19 cellular contexts compared by ENCODE assay signal in the genomic region with DNA sequence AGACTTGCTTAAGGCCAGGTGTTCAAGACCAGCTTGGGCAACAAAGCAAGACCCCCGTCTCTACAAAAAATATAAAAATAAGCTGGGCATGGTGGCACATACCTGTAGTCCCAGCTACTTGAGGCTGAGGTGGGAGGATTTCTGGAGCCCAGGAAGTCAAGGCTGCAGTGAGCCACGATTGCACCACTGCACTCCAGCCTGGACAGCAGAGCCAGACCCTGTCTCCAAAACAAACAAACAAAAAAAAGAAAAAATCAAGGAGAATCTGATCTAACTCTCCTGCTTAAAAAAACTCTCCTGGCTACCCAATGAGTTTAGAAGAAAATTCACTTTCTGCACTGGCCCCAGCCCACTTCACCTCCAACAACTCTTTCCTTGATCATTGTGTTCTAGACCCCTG. TPM values are rescaled to one million over a fixed set of nuclear protein-coding genes. Genes with fewer than 3 reads are reported as not detected.
DNase-seq lines count a peak whose midpoint lies in the region; ATAC-seq and TF ChIP-seq lines count a peak whose summit lies in the region.
"Had no signal": no experiment of that assay in that cellular context is flagged by ENCODE, and none has a peak within 500 bp of the region (broad histone marks: within the 10 kb centered on the region; RNA-seq: fewer than 3 reads in every experiment).

No MANE protein-coding gene starts in this region.

- H3K27me3 Mint-ChIP-seq in activated T-cell treated with anti-CD3 and anti-CD28 coated beads, Interleukin-2, amount 50 U/mL, for 4 hours (ENCODE audit: low read depth) = peaks cover 13% of the 10 kb centered on the region

- H3K27ac ChIP-seq in 22Rv1 (peak overlapping the region; percentile 97), RWPE2 (ENCODE audit: poor library complexity, severe bottlenecking) (peak overlapping the region; percentile 62), muscle layer of duodenum (ENCODE audit: low read length) (peak overlapping the region; percentile 63), Karpas-422 (ENCODE audit: low read length) (no peak overlapping the region)
- H3K27ac ChIP-seq: tibial artery, WERI-Rb-1 had no signal

- H3K4me1 Mint-ChIP-seq in activated T-cell treated with anti-CD3 and anti-CD28 coated beads, Interleukin-2, amount 50 U/mL, for 4 hours (ENCODE audit: low read depth) = no peaks in the 10 kb centered on the region
- H3K4me1 Mint-ChIP-seq: activated CD4-positive, alpha-beta T cell treated with anti-CD3 and anti-CD28 coated beads, Interleukin-2, amount 10 ng/mL, durations not matched to agents 7 days and 5 days had no signal

- no peaks in the 10 kb centered on the region for H3K9me3 ChIP-seq in RWPE2 (ENCODE audit: severe bottlenecking)
- H3K9me3 ChIP-seq in muscle layer of duodenum (ENCODE audit: control insufficient read depth in 1 of 2, low read length in 2 of 2) = no peaks in the 10 kb centered on the region
- H3K9me3 ChIP-seq in Karpas-422 (ENCODE audit: low read length) = no peaks in the 10 kb centered on the region
- H3K9me3 ChIP-seq: tibial artery had no signal

- H3K36me3 Mint-ChIP-seq in activated T-cell treated with anti-CD3 and anti-CD28 coated beads, Interleukin-2, amount 50 U/mL, for 4 hours (ENCODE audit: insufficient read depth) = no peaks in the 10 kb centered on the region

- H3K9me3 Mint-ChIP-seq in activated T-cell treated with anti-CD3 and anti-CD28 coated beads, Interleukin-2, amount 50 U/mL, for 4 hours = no peaks in the 10 kb centered on the region
- H3K9me3 Mint-ChIP-seq: activated CD4-positive, alpha-beta T cell treated with anti-CD3 and anti-CD28 coated beads, Interleukin-2, amount 10 ng/mL, durations not matched to agents 7 days and 5 days had no signal

- H3K9me2 ChIP-seq in Karpas-422 (replicated peaks; ENCODE audit: insufficient read depth, low read length) = no peaks in the 10 kb centered on the region

- ATAC-seq in RWPE2 (ENCODE audit: low read depth) = no peak
- ATAC-seq in activated T-cell treated with anti-CD3 and anti-CD28 coated beads, Interleukin-2, amount 50 U/mL, for 4 hours = no peak

- no peak for DNase-seq in RWPE2 (ENCODE audit: low spot score)
- peak; percentile 13 for DNase-seq in fibroblast of the aortic adventitia (ENCODE audit: low read depth)
- no peak for DNase-seq in Karpas-422
- DNase-seq in activated T-cell treated with anti-CD3 and anti-CD28 coated beads, Interleukin-2, amount 50 U/mL, for 4 hours = no peak
- DNase-seq in NCI-H446 (lab: John Stamatoyannopoulos, UW) = no peak
- no peak for DNase-seq in superior temporal gyrus (ENCODE audit: extremely low spot score)
- DNase-seq: activated CD4-positive, alpha-beta T cell treated with anti-CD3 and anti-CD28 coated beads, Interleukin-2, amount 10 ng/mL, durations not matched to agents 7 days and 5 days; activated effector memory CD4-positive, alpha-beta T cell treated with Interleukin-2 at 50 U/mL for 16 hours; NCI-H1092 treated with DMSO at 0.1 percent for 48 hours; stimulated activated CD4-positive, alpha-beta T cell treated with anti-CD3 and anti-CD28 coated beads, Interleukin-2, amount 100 ng/mL, for 48 hours; stimulated activated naive CD4-positive, alpha-beta T cell; tibial artery; WERI-Rb-1 had no signal

- H3K9ac ChIP-seq in Karpas-422 (ENCODE audit: low read length) = no peak overlapping the region

- H3K36me3 ChIP-seq in RWPE2 (ENCODE audit: low read depth) (no peaks in the 10 kb centered on the region), muscle layer of duodenum (ENCODE audit: control insufficient read depth in 1 of 2, insufficient read depth in 2 of 2, low read length in 2 of 2) (no peaks in the 10 kb centered on the region), Karpas-422 (ENCODE audit: insufficient read depth, low read length) (no peaks in the 10 kb centered on the region)
- H3K36me3 ChIP-seq: tibial artery, WERI-Rb-1 had no signal

- H3K27me3 ChIP-seq in RWPE2 (ENCODE audit: insufficient read depth, poor library complexity, severe bottlenecking) (no peaks in the 10 kb centered on the region), muscle layer of duodenum (ENCODE audit: low read depth, low read length) (no peaks in the 10 kb centered on the region), Karpas-422 (ENCODE audit: low read length) (no peaks in the 10 kb centered on the region)
- H3K27me3 ChIP-seq: tibial artery had no signal

- peaks cover 35% of the 10 kb centered on the region for H3K4me1 ChIP-seq in RWPE2 (ENCODE audit: insufficient read depth, poor library complexity, severe bottlenecking)
- no peaks in the 10 kb centered on the region for H3K4me1 ChIP-seq in muscle layer of duodenum (ENCODE audit: control insufficient read depth in 1 of 2, insufficient read depth in 2 of 2, low read length in 2 of 2)
- no peaks in the 10 kb centered on the region for H3K4me1 ChIP-seq in Karpas-422 (ENCODE audit: low read length)

- H3K4me2 ChIP-seq in Karpas-422 (ENCODE audit: low read depth, low read length, poor library complexity, severe bottlenecking) = no peak overlapping the region

- no peaks in the 10 kb centered on the region for H3K79me2 ChIP-seq in Karpas-422 (ENCODE audit: low read length)

- TF ChIP-seq CTCF in 22Rv1 (IDR thresholded peaks at IDR 0.05) = no peak
- no peak for TF ChIP-seq CTCF in RWPE2 (IDR thresholded peaks at IDR 0.05; ENCODE audit: poor library complexity, severe bottlenecking)
- no peak for TF ChIP-seq CTCF in fibroblast of the aortic adventitia (IDR thresholded peaks at IDR 0.05; ENCODE audit: insufficient read depth, low read length)

- H4K20me1 ChIP-seq in Karpas-422 (ENCODE audit: insufficient read depth, low read depth, low read length) = 0 out of 2 replicates have a peak, but pooled peaks cover 4% of the 10 kb centered on the region

- H2AFZ ChIP-seq in Karpas-422 (ENCODE audit: low read length) = no peak overlapping the region

- no peak overlapping the region for H3K4me3 Mint-ChIP-seq in activated T-cell treated with anti-CD3 and anti-CD28 coated beads, Interleukin-2, amount 50 U/mL, for 4 hours
- H3K4me3 Mint-ChIP-seq: activated CD4-positive, alpha-beta T cell treated with anti-CD3 and anti-CD28 coated beads, Interleukin-2, amount 10 ng/mL, durations not matched to agents 7 days and 5 days had no signal

- H3K4me3 ChIP-seq in RWPE2 (ENCODE audit: severe bottlenecking) (no peak overlapping the region), fibroblast of the aortic adventitia (ENCODE audit: low read depth, low read length) (no peak overlapping the region), muscle layer of duodenum (ENCODE audit: low read depth in 1 of 2, low read length in 2 of 2) (no peak overlapping the region), Karpas-422 (ENCODE audit: low read length) (no peak overlapping the region)
- H3K4me3 ChIP-seq: tibial artery had no signal

RNA-seq across cellular contexts. Expression of gene KPNA7, which starts 1.9 kb away (rescaled TPM):
- total RNA-seq in fibroblast of the aortic adventitia (ENCODE audit: low replicate concordance) = not detected in 2 replicates
- not detected in 2 replicates for total RNA-seq in Karpas-422 (2014; rRNA removed; shearing (Covaris generic); ENCODE audit: low replicate concordance)
- not detected for total RNA-seq in activated T-cell treated with anti-CD3 and anti-CD28 coated beads, Interleukin-2, amount 50 U/mL, for 4 hours
- total RNA-seq: A172; activated CD4-positive, alpha-beta T cell treated with anti-CD3 and anti-CD28 coated beads, Interleukin-2, amount 10 ng/mL, durations not matched to agents 7 days and 5 days; myocyte; renal cortical epithelial cell; T-helper 2 cell treated with Interferon-gamma antibody and Interleukin-4, amounts not matched to agents 100 ng/mL and 5 ng/mL, for 36 hours had no signal
